2 cellular contexts compared by ENCODE assay signal in the genomic region with DNA sequence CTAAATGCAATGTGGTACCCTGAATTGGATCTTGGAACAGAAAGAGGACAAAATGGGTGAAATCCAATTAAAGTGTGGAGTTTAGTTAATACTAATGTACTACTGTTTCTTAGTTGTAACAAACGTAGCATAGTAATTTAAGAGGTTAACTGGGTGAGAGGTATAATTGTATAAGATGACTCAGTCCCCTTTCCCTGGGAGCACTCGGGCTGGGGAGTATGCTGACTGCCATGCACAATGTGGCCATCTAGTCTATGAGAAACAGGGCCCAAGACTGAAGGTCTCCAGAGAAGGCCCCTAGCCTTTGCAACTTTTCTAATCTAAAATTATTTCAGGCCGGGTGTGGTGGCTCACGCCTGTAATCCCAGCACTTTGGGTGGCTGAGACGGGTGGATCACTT.
TF ChIP-seq lines count a peak whose summit lies in the region.

No MANE protein-coding gene starts in this region.

TF ChIP-seq in IMR-90, 13 proteins besides CTCF, POLR2A, EP300 and RAD21:
- TF ChIP-seq CEBPB (IDR thresholded peaks at IDR 0.05; ENCODE audit: low read depth, low read length), result no peak
- TF ChIP-seq MAZ (IDR thresholded peaks at IDR 0.05; ENCODE audit: borderline replicate concordance, low read depth, low read length), result no peak
- TF ChIP-seq RFX5 (IDR thresholded peaks at IDR 0.05; ENCODE audit: low read depth, low read length), result no peak

TF ChIP-seq in GM12878, 131 proteins besides CTCF, POLR2A, EP300 and RAD21:
- TF ChIP-seq NBN (IDR thresholded peaks at IDR 0.05) (no peak), ZNF207 (IDR thresholded peaks at IDR 0.05; ENCODE audit: borderline replicate concordance) (no peak), SREBF1 (IDR thresholded peaks at IDR 0.05; ENCODE audit: low read length) (no peak), ETV6 (conservative IDR thresholded peaks at IDR 0.05 in 1 of 2, IDR thresholded peaks at IDR 0.05 in 1 of 2; ENCODE audit: borderline replicate concordance in 1 of 2, low read depth in 1 of 2) (no peak), IKZF2 (IDR thresholded peaks at IDR 0.05) (no peak)
- TF ChIP-seq, protein P1, sequence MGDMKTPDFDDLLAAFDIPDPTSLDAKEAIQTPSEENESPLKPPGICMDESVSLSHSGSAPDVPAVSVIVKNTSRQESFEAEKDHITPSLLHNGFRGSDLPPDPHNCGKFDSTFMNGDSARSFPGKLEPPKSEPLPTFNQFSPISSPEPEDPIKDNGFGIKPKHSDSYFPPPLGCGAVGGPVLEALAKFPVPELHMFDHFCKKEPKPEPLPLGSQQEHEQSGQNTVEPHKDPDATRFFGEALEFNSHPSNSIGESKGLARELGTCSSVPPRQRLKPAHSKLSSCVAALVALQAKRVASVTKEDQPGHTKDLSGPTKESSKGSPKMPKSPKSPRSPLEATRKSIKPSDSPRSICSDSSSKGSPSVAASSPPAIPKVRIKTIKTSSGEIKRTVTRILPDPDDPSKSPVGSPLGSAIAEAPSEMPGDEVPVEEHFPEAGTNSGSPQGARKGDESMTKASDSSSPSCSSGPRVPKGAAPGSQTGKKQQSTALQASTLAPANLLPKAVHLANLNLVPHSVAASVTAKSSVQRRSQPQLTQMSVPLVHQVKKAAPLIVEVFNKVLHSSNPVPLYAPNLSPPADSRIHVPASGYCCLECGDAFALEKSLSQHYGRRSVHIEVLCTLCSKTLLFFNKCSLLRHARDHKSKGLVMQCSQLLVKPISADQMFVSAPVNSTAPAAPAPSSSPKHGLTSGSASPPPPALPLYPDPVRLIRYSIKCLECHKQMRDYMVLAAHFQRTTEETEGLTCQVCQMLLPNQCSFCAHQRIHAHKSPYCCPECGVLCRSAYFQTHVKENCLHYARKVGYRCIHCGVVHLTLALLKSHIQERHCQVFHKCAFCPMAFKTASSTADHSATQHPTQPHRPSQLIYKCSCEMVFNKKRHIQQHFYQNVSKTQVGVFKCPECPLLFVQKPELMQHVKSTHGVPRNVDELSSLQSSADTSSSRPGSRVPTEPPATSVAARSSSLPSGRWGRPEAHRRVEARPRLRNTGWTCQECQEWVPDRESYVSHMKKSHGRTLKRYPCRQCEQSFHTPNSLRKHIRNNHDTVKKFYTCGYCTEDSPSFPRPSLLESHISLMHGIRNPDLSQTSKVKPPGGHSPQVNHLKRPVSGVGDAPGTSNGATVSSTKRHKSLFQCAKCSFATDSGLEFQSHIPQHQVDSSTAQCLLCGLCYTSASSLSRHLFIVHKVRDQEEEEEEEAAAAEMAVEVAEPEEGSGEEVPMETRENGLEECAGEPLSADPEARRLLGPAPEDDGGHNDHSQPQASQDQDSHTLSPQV (IDR thresholded peaks at IDR 0.05), result no peak
- TF ChIP-seq, protein P2, sequence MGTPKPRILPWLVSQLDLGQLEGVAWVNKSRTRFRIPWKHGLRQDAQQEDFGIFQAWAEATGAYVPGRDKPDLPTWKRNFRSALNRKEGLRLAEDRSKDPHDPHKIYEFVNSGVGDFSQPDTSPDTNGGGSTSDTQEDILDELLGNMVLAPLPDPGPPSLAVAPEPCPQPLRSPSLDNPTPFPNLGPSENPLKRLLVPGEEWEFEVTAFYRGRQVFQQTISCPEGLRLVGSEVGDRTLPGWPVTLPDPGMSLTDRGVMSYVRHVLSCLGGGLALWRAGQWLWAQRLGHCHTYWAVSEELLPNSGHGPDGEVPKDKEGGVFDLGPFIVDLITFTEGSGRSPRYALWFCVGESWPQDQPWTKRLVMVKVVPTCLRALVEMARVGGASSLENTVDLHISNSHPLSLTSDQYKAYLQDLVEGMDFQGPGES (IDR thresholded peaks at IDR 0.05), result no peak
- TF ChIP-seq, protein P3, sequence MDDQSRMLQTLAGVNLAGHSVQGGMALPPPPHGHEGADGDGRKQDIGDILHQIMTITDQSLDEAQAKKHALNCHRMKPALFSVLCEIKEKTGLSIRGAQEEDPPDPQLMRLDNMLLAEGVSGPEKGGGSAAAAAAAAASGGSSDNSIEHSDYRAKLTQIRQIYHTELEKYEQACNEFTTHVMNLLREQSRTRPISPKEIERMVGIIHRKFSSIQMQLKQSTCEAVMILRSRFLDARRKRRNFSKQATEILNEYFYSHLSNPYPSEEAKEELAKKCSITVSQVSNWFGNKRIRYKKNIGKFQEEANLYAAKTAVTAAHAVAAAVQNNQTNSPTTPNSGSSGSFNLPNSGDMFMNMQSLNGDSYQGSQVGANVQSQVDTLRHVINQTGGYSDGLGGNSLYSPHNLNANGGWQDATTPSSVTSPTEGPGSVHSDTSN (IDR thresholded peaks at IDR 0.05; ENCODE audit: insufficient replicate concordance, low read depth, low read length), result no peak
